ENCODE assay signal across 9 cellular contexts in genomic region chr16:15053904-15054303, GRCh38. TPM values are rescaled to one million over a fixed set of nuclear protein-coding genes. Genes with fewer than 3 reads are reported as not detected.
DNase-seq lines count a peak whose midpoint lies in the region; ATAC-seq lines count a peak whose summit lies in the region.
"Had no signal": no experiment of that assay in that cellular context is flagged by ENCODE, and none has a peak within 500 bp of the region (broad histone marks: within the 10 kb centered on the region; RNA-seq: fewer than 3 reads in every experiment).

No MANE protein-coding gene starts in this region.

- H4K20me1 ChIP-seq in BLaER1 = peaks cover 18% of the 10 kb centered on the region; the same call in 1 of the 2 replicates

- H3K4me3 Mint-ChIP-seq in CD4-positive, CD25-positive, alpha-beta regulatory T cell = peak overlapping the region in 3 of 4 donors; percentile 90 to 92 (median 91)
- H3K4me3 Mint-ChIP-seq in activated T-helper 2 cell treated with anti-CD3 and anti-CD28 coated beads, Interferon-gamma antibody, Interleukin-2, Interleukin-4, amounts not matched to agents 10 μg/mL and 5 μg/mL and 100 μg/mL, durations not matched to agents 14 hours and 24 hours and 36 hours (ENCODE audit: low read depth) = peak overlapping the region; percentile 82
- H3K4me3 Mint-ChIP-seq in naive thymus-derived CD8-positive, alpha-beta T cell = peak overlapping the region in 7 of 10 donors; percentile 34 to 93 (median 90)

- intact Hi-C loops in activated T-helper 2 cell treated with anti-CD3 and anti-CD28 coated beads, Interferon-gamma antibody, Interleukin-2, Interleukin-4, amounts not matched to agents 10 μg/mL and 5 μg/mL and 100 μg/mL, durations not matched to agents 14 hours and 24 hours and 36 hours (cut with micrococcal nuclease) = no loop called here

- peaks cover 32% of the 10 kb centered on the region for H3K4me1 ChIP-seq in BLaER1
- peaks cover 18% of the 10 kb centered on the region for H3K4me1 ChIP-seq in CD4-positive, CD25-positive, alpha-beta regulatory T cell (ENCODE audit: control insufficient read depth, insufficient read depth, low read length, poor library complexity, severe bottlenecking)

- no peak overlapping the region for H3K27ac ChIP-seq in BLaER1
- no peak overlapping the region for H3K27ac ChIP-seq in CD4-positive, CD25-positive, alpha-beta regulatory T cell (ENCODE audit: insufficient read depth, low read length, poor library complexity, severe bottlenecking)
- H3K27ac ChIP-seq: SK-N-MC had no signal

- peak overlapping the region; percentile 96; the same call in 1 of the 2 replicates for H3K9ac ChIP-seq in BLaER1

- H3K4me2 ChIP-seq in BLaER1 = peak overlapping the region; percentile 89

- H3K27me3 ChIP-seq in BLaER1 = no peaks in the 10 kb centered on the region
- H3K27me3 ChIP-seq in CD4-positive, CD25-positive, alpha-beta regulatory T cell (ENCODE audit: control insufficient read depth, insufficient read depth, low read length) = no peaks in the 10 kb centered on the region

- no peaks in the 10 kb centered on the region for H3K27me3 Mint-ChIP-seq in CD4-positive, CD25-positive, alpha-beta regulatory T cell
- H3K27me3 Mint-ChIP-seq in activated T-helper 2 cell treated with anti-CD3 and anti-CD28 coated beads, Interferon-gamma antibody, Interleukin-2, Interleukin-4, amounts not matched to agents 10 μg/mL and 5 μg/mL and 100 μg/mL, durations not matched to agents 14 hours and 24 hours and 36 hours (ENCODE audit: low read depth) = no peaks in the 10 kb centered on the region
- H3K27me3 Mint-ChIP-seq in naive thymus-derived CD8-positive, alpha-beta T cell = no peaks in the 10 kb centered on the region

- no peak for ATAC-seq in CD4-positive, CD25-positive, alpha-beta regulatory T cell (ENCODE audit: low read depth in 2 of 2)
- ATAC-seq in naive thymus-derived CD8-positive, alpha-beta T cell = no peak
- no peak for ATAC-seq in GM18873 (IDR thresholded peaks at IDR 0.05; ENCODE audit: low FRiP score, unreplicated experiment)

- POLR2A ChIA-PET in naive thymus-derived CD8-positive, alpha-beta T cell (lab: Charles Lee) = no interaction called here

- H3K4me1 Mint-ChIP-seq in CD4-positive, CD25-positive, alpha-beta regulatory T cell = peaks cover 16 to 42% (median 28%) of the 10 kb centered on the region in 4 donors
- peaks cover 18% of the 10 kb centered on the region for H3K4me1 Mint-ChIP-seq in activated T-helper 2 cell treated with anti-CD3 and anti-CD28 coated beads, Interferon-gamma antibody, Interleukin-2, Interleukin-4, amounts not matched to agents 10 μg/mL and 5 μg/mL and 100 μg/mL, durations not matched to agents 14 hours and 24 hours and 36 hours (ENCODE audit: low read depth)
- H3K4me1 Mint-ChIP-seq in naive thymus-derived CD8-positive, alpha-beta T cell = peaks cover 10 to 21% (median 16%) of the 10 kb centered on the region in 4 donors

- H3K27ac Mint-ChIP-seq in CD4-positive, CD25-positive, alpha-beta regulatory T cell = peak overlapping the region; percentile 78 to 85 (median 85)
- H3K27ac Mint-ChIP-seq in activated T-helper 2 cell treated with anti-CD3 and anti-CD28 coated beads, Interferon-gamma antibody, Interleukin-2, Interleukin-4, amounts not matched to agents 10 μg/mL and 5 μg/mL and 100 μg/mL, durations not matched to agents 14 hours and 24 hours and 36 hours = no peak overlapping the region
- peak overlapping the region in 6 of 10 donors; percentile 16 to 95 (median 86) for H3K27ac Mint-ChIP-seq in naive thymus-derived CD8-positive, alpha-beta T cell

- H3K4me3 ChIP-seq in BLaER1 = no peak overlapping the region
- H3K4me3 ChIP-seq in CD4-positive, CD25-positive, alpha-beta regulatory T cell (ENCODE audit: low read depth, low read length) = no peak overlapping the region

- no peaks in the 10 kb centered on the region for H3K9me3 ChIP-seq in BLaER1
- H3K9me3 ChIP-seq in CD4-positive, CD25-positive, alpha-beta regulatory T cell (ENCODE audit: control insufficient read depth in 2 of 2, low read length in 2 of 2) = no peaks in the 10 kb centered on the region

- peaks cover 12% of the 10 kb centered on the region for H3K36me3 ChIP-seq in BLaER1
- peaks cover 2% of the 10 kb centered on the region for H3K36me3 ChIP-seq in CD4-positive, CD25-positive, alpha-beta regulatory T cell (ENCODE audit: control insufficient read depth, insufficient read depth, low read length)

- H3K36me3 Mint-ChIP-seq in CD4-positive, CD25-positive, alpha-beta regulatory T cell = peaks cover 2% of the 10 kb centered on the region
- H3K36me3 Mint-ChIP-seq in activated T-helper 2 cell treated with anti-CD3 and anti-CD28 coated beads, Interferon-gamma antibody, Interleukin-2, Interleukin-4, amounts not matched to agents 10 μg/mL and 5 μg/mL and 100 μg/mL, durations not matched to agents 14 hours and 24 hours and 36 hours (ENCODE audit: low read depth) = peaks cover 9% of the 10 kb centered on the region
- H3K36me3 Mint-ChIP-seq in naive thymus-derived CD8-positive, alpha-beta T cell = peaks cover 0 to 5% (median 0%) of the 10 kb centered on the region in 3 donors

- DNase-seq in CD4-positive, CD25-positive, alpha-beta regulatory T cell = no peak
- no peak for DNase-seq in activated T-helper 2 cell treated with anti-CD3 and anti-CD28 coated beads, Interferon-gamma antibody, Interleukin-2, Interleukin-4, amounts not matched to agents 10 μg/mL and 5 μg/mL and 100 μg/mL, durations not matched to agents 14 hours and 24 hours and 36 hours (ENCODE audit: low spot score)
- DNase-seq in naive thymus-derived CD8-positive, alpha-beta T cell = no peak
- DNase-seq in MV-4-11 (lab: John Stamatoyannopoulos, UW) = no peak
- no peak for DNase-seq in NCI-H1417 treated with DMSO at 0.1 percent for 48 hours (lab: John Stamatoyannopoulos, UW)
- DNase-seq: activated effector memory CD4-positive, alpha-beta T cell treated with anti-CD3 and anti-CD28 coated beads, Interleukin-2, amount 50 U/mL, for 16 hours had no signal

- H3K9me3 Mint-ChIP-seq in CD4-positive, CD25-positive, alpha-beta regulatory T cell = no peaks in the 10 kb centered on the region
- no peaks in the 10 kb centered on the region for H3K9me3 Mint-ChIP-seq in activated T-helper 2 cell treated with anti-CD3 and anti-CD28 coated beads, Interferon-gamma antibody, Interleukin-2, Interleukin-4, amounts not matched to agents 10 μg/mL and 5 μg/mL and 100 μg/mL, durations not matched to agents 14 hours and 24 hours and 36 hours
- no peaks in the 10 kb centered on the region for H3K9me3 Mint-ChIP-seq in naive thymus-derived CD8-positive, alpha-beta T cell

RNA-seq across cellular contexts. Expression of gene NTAN1, which starts 2.0 kb away (rescaled TPM):
- total RNA-seq in CD4-positive, CD25-positive, alpha-beta regulatory T cell = 46.8 TPM
- 100 to 1,000 TPM in 2 of 4 donors, 10 to 100 TPM in 2; 75.4 to 115 (median 96.7) TPM for polyA plus RNA-seq in CD4-positive, CD25-positive, alpha-beta regulatory T cell
- total RNA-seq in activated T-helper 2 cell treated with anti-CD3 and anti-CD28 coated beads, Interferon-gamma antibody, Interleukin-2, Interleukin-4, amounts not matched to agents 10 μg/mL and 5 μg/mL and 100 μg/mL, durations not matched to agents 14 hours and 24 hours and 36 hours = 36.4 and 40.1 TPM in 2 replicates
- total RNA-seq in naive thymus-derived CD8-positive, alpha-beta T cell = 10 to 100 TPM; 29.3 to 33.4 TPM
- 10 to 100 TPM; 42.6 to 45.1 (median 43.5) TPM for polyA plus RNA-seq in naive thymus-derived CD8-positive, alpha-beta T cell

RNA-seq across cellular contexts. Expression of gene RRN3, which starts 40.2 kb away (rescaled TPM):
- 29.9 TPM for total RNA-seq in CD4-positive, CD25-positive, alpha-beta regulatory T cell
- 10 to 100 TPM; 21.6 to 31.3 (median 27.1) TPM for polyA plus RNA-seq in CD4-positive, CD25-positive, alpha-beta regulatory T cell
- total RNA-seq in activated T-helper 2 cell treated with anti-CD3 and anti-CD28 coated beads, Interferon-gamma antibody, Interleukin-2, Interleukin-4, amounts not matched to agents 10 μg/mL and 5 μg/mL and 100 μg/mL, durations not matched to agents 14 hours and 24 hours and 36 hours = 37.5 and 39.1 TPM in 2 replicates
- 10 to 100 TPM; 43.1 to 53.3 TPM for total RNA-seq in naive thymus-derived CD8-positive, alpha-beta T cell
- polyA plus RNA-seq in naive thymus-derived CD8-positive, alpha-beta T cell = 10 to 100 TPM; 17.9 to 33.8 (median 23.8) TPM
